ENCODE assay signal across 38 cellular contexts in the genomic region with DNA sequence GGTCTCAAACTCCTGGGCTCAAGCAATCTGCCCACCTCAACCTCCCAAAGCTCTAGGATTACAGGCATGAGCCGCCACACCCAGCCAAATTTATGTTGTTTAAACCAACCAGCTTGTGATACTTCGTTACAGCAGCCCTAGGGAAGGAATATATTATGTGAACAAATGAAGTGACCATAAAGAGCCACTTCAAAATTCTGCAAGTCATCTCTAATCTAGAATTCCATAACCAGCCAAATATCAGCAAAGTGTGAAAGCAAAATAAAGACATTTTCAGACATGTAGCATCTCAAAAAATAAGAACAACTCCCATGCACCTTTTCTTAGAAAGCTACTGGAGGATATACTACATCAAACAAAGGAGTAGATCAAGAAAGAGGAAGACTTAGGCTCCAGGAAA. TPM values are rescaled to one million over a fixed set of nuclear protein-coding genes. Genes with fewer than 3 reads are reported as not detected.
"Had no signal": no experiment of that assay in that cellular context is flagged by ENCODE, and none has a peak within 500 bp of the region (broad histone marks: within the 10 kb centered on the region; RNA-seq: fewer than 3 reads in every experiment).

No MANE protein-coding gene starts in this region.

- H3K9me3 ChIP-seq: MG63 had no signal

- H3K4me3 ChIP-seq: MG63 had no signal

- H3K27me3 ChIP-seq: MG63 had no signal

- DNase-seq: MG63, MM.1S, MV-4-11, NCI-H1048, NCI-H1092, NCI-H1092 treated with DMSO at 0.1 percent for 48 hours, NCI-H1105, NCI-H1105 treated with DMSO at 0.1 percent for 48 hours, NCI-H1417, NCI-H1417 treated with DMSO at 0.1 percent for 48 hours, NCI-H1436, NCI-H1436 treated with DMSO at 0.1 percent for 48 hours, NCI-H146, NCI-H1694, NCI-H1694 treated with DMSO at 0.1 percent for 48 hours, NCI-H187, NCI-H187 treated with DMSO at 0.1 percent for 48 hours, NCI-H1930, NCI-H2029, NCI-H2029 treated with DMSO at 0.1 percent for 48 hours, NCI-H2081, NCI-H2081 treated with DMSO at 0.1 percent for 48 hours, NCI-H2107, NCI-H2171, NCI-H2171 treated with DMSO at 0.1 percent for 48 hours, NCI-H2227 treated with DMSO at 0.1 percent for 48 hours, NCI-H226, NCI-H345, NCI-H446, NCI-H446 treated with DMSO at 0.1 percent for 48 hours, NCI-H510A, NCI-H510A treated with DMSO at 0.1 percent for 48 hours, NCI-H524, NCI-H524 treated with DMSO at 0.1 percent for 48 hours, NCI-H526 had no signal

- H3K36me3 ChIP-seq: MG63 had no signal

RNA-seq across cellular contexts. Expression of a gene that starts 36.0 kb away (rescaled TPM):
- total RNA-seq: LHCN-M2, MCF 10A, NCI-H460 had no signal
